ENCODE assay signal across 2 cellular contexts in the genomic region with DNA sequence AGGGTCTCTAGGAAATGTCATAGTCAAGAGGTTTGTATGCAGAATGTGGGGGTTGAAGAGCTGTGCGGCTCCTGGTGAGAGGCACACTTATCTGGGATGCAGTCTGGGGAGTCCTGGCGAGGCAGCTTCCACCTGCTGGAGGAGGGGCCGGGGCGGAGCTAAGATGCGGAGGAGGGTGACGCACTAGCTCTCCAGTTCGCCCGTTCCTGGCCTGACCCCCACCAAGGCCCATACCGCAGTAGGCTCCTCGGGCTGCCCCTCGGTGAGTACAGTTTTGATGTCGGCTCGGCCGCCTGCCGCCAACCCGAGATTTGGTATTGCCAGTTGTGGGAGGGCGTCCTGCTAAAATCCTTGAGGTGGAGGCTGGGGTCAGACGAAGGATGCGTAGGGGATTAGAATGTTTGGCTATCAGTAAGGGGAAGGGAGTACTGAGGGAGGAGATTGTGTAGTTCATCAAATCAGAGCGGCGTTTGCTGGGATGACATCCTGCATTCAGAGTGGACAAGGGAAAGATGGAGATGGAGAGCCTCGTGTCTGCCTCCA.
TF ChIP-seq lines count a peak whose summit lies in the region.

A gene with protein sequence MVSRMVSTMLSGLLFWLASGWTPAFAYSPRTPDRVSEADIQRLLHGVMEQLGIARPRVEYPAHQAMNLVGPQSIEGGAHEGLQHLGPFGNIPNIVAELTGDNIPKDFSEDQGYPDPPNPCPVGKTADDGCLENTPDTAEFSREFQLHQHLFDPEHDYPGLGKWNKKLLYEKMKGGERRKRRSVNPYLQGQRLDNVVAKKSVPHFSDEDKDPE (plus strand): TSS at position 194 of the 543 bp plus-strand sequence. CDS start 1,883 bp downstream, outside the sequence.

TF ChIP-seq in IMR-90, 13 proteins besides CTCF, POLR2A, EP300 and RAD21 (continued from another document):
- TF ChIP-seq, protein P1, sequence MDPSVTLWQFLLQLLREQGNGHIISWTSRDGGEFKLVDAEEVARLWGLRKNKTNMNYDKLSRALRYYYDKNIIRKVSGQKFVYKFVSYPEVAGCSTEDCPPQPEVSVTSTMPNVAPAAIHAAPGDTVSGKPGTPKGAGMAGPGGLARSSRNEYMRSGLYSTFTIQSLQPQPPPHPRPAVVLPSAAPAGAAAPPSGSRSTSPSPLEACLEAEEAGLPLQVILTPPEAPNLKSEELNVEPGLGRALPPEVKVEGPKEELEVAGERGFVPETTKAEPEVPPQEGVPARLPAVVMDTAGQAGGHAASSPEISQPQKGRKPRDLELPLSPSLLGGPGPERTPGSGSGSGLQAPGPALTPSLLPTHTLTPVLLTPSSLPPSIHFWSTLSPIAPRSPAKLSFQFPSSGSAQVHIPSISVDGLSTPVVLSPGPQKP (IDR thresholded peaks at IDR 0.05; ENCODE audit: borderline replicate concordance, low read depth, low read length) = no peak

TF ChIP-seq in SK-N-SH treated with all-trans-retinoic acid at 6 μM for 48 hours, 23 proteins besides CTCF, POLR2A, EP300 and RAD21 (continued from another document):
- TF ChIP-seq, protein P2, sequence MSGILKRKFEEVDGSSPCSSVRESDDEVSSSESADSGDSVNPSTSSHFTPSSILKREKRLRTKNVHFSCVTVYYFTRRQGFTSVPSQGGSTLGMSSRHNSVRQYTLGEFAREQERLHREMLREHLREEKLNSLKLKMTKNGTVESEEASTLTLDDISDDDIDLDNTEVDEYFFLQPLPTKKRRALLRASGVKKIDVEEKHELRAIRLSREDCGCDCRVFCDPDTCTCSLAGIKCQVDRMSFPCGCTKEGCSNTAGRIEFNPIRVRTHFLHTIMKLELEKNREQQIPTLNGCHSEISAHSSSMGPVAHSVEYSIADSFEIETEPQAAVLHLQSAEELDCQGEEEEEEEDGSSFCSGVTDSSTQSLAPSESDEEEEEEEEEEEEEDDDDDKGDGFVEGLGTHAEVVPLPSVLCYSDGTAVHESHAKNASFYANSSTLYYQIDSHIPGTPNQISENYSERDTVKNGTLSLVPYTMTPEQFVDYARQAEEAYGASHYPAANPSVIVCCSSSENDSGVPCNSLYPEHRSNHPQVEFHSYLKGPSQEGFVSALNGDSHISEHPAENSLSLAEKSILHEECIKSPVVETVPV (CRISPR knock-in tag; IDR thresholded peaks at IDR 0.05) = no peak
- TF ChIP-seq ISL1 (CRISPR knock-in tag; IDR thresholded peaks at IDR 0.05) (no peak), PPARA (CRISPR knock-in tag; IDR thresholded peaks at IDR 0.05; ENCODE audit: borderline replicate concordance) (no peak), ZFP30 (CRISPR knock-in tag; IDR thresholded peaks at IDR 0.05) (no peak)
- TF ChIP-seq, protein P3, sequence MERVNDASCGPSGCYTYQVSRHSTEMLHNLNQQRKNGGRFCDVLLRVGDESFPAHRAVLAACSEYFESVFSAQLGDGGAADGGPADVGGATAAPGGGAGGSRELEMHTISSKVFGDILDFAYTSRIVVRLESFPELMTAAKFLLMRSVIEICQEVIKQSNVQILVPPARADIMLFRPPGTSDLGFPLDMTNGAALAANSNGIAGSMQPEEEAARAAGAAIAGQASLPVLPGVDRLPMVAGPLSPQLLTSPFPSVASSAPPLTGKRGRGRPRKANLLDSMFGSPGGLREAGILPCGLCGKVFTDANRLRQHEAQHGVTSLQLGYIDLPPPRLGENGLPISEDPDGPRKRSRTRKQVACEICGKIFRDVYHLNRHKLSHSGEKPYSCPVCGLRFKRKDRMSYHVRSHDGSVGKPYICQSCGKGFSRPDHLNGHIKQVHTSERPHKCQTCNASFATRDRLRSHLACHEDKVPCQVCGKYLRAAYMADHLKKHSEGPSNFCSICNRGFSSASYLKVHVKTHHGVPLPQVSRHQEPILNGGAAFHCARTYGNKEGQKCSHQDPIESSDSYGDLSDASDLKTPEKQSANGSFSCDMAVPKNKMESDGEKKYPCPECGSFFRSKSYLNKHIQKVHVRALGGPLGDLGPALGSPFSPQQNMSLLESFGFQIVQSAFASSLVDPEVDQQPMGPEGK (CRISPR knock-in tag; IDR thresholded peaks at IDR 0.05; ENCODE audit: borderline replicate concordance) = no peak
